ENCODE assay signal across 26 cellular contexts in genomic region chr13:45949161-45949560, GRCh38.
"Had no signal": no experiment of that assay in that cellular context is flagged by ENCODE, and none has a peak within 500 bp of the region (broad histone marks: within the 10 kb centered on the region; RNA-seq: fewer than 3 reads in every experiment).

No MANE protein-coding gene starts in this region.

- DNase-seq: activated CD4-positive, alpha-beta T cell treated with anti-CD3 and anti-CD28 coated beads, Interleukin-2, amount 50 U/mL, for 1 hour; activated CD4-positive, CD25-positive, alpha-beta regulatory T cell treated with anti-CD3 and anti-CD28 coated beads, Interleukin-2, amount 50 U/mL, for 72 hours; activated CD8-positive, alpha-beta memory T cell treated with anti-CD3 and anti-CD28 coated beads for 24 hours; activated effector memory CD4-positive, alpha-beta T cell treated with anti-CD3 and anti-CD28 coated beads, Interleukin-2, amount 50 U/mL, for 16 hours; activated naive CD4-positive, alpha-beta T cell treated with anti-CD3 and anti-CD28 coated beads, Interleukin-2, amount 50 U/mL, for 16 hours; activated T-cell treated with anti-CD3 and anti-CD28 coated beads, Interleukin-2, amount 50 U/mL, for 72 hours; body of pancreas; caudate nucleus; endodermal cell; foreskin melanocyte; hypothalamus; midbrain; nephron progenitor cell; stimulated activated CD4-positive, alpha-beta T cell treated with anti-CD3 and anti-CD28 coated beads, Interleukin-4, amount 100 ng/mL, for 24 hours; stomach; SW 1271; T-helper 2 cell; testis had no signal

- H3K27me3 Mint-ChIP-seq: progenitor cell of endocrine pancreas, type B pancreatic cell had no signal

- H3K9me3 Mint-ChIP-seq: activated T-cell treated with anti-CD3 and anti-CD28 coated beads, Interleukin-2, amount 50 U/mL, for 72 hours; endodermal cell; nephron progenitor cell; stimulated activated effector memory CD8-positive, alpha-beta T cell treated with anti-CD3 and anti-CD28 coated beads, Interleukin-12 subunit alpha, Interleukin-12 subunit beta, amount 100 ng/mL, for 72 hours; type B pancreatic cell had no signal

- H3K4me2 ChIP-seq: smooth muscle cell had no signal

- H3K27me3 ChIP-seq: body of pancreas, stomach, testis had no signal

- H3K4me3 Mint-ChIP-seq: activated T-cell treated with anti-CD3 and anti-CD28 coated beads, Interleukin-2, amount 50 U/mL, for 72 hours; endodermal cell; nephron progenitor cell; stimulated activated effector memory CD8-positive, alpha-beta T cell treated with anti-CD3 and anti-CD28 coated beads, Interleukin-12 subunit alpha, Interleukin-12 subunit beta, amount 100 ng/mL, for 72 hours; type B pancreatic cell had no signal

- H3K4me1 ChIP-seq: body of pancreas, stomach, testis had no signal

- H3K9me3 ChIP-seq: body of pancreas, stomach, testis had no signal

- H3K4me1 Mint-ChIP-seq: nephron progenitor cell; stimulated activated effector memory CD8-positive, alpha-beta T cell treated with anti-CD3 and anti-CD28 coated beads, Interleukin-12 subunit alpha, Interleukin-12 subunit beta, amount 100 ng/mL, for 72 hours had no signal

- H3K27ac ChIP-seq: body of pancreas, epithelial cell of prostate, stomach, testis, VCaP had no signal

- H3K4me3 ChIP-seq: body of pancreas, smooth muscle cell, stomach, testis had no signal

- H3K27ac Mint-ChIP-seq: activated T-cell treated with anti-CD3 and anti-CD28 coated beads, Interleukin-2, amount 50 U/mL, for 72 hours; endodermal cell; nephron progenitor cell; progenitor cell of endocrine pancreas; stimulated activated effector memory CD8-positive, alpha-beta T cell treated with anti-CD3 and anti-CD28 coated beads, Interleukin-12 subunit alpha, Interleukin-12 subunit beta, amount 100 ng/mL, for 72 hours; type B pancreatic cell had no signal

- ATAC-seq: activated T-cell treated with anti-CD3 and anti-CD28 coated beads, Interleukin-2, amount 50 U/mL, for 72 hours; body of pancreas; left lobe of liver; right cardiac atrium; stimulated activated effector memory CD8-positive, alpha-beta T cell treated with anti-CD3 and anti-CD28 coated beads, Interleukin-12 subunit alpha, Interleukin-12 subunit beta, amount 100 ng/mL, for 72 hours had no signal
